In the genomic region with DNA sequence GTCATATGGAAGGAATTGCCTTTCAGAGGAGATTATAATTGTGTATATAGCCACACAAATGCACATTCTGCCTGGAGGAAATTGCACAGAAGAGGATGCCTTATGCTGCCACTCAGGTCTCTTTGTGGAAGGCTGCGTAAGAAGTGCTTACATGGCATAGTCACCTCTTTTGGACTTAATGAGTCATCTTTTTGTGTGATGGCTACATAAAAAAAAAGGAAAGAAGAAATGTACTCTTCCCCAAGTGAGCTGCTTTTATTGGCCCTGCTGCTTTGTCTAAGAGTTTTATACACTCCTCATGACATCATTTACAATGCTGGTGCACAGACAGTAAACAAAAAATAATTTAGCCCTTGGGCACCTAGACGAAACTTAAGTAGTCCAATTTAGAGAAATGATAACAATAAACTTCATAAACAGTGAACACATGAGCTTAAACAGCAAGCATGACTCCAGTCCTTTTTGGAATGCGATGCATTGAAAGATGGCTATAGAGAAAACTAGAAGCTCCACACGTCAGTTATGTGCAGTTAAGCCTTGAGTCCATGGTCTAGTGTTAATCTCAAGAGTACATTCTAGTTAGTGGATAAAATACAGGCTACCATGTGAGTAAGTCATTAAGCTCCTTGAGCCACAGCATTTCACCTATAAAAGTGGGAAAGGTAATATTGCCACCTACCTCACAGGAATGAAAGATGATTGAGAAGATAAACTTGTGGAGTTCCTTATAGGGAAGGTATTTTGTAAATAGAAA, we compare ENCODE assay signal across 13 cellular contexts. TPM values are rescaled to one million over a fixed set of nuclear protein-coding genes. Genes with fewer than 3 reads are reported as not detected.
DNase-seq lines count a peak whose midpoint lies in the region; ATAC-seq and TF ChIP-seq lines count a peak whose summit lies in the region.
"Had no signal": no experiment of that assay in that cellular context is flagged by ENCODE, and none has a peak within 500 bp of the region (broad histone marks: within the 10 kb centered on the region; RNA-seq: fewer than 3 reads in every experiment).

No MANE protein-coding gene starts in this region.

- no peaks in the 10 kb centered on the region for H3K4me1 ChIP-seq in psoas muscle

- H3K36me3 ChIP-seq in psoas muscle (ENCODE audit: insufficient read depth in 1 of 2, low read depth in 1 of 2): no peaks in the 10 kb centered on the region

- no peaks in the 10 kb centered on the region for H3K9me3 ChIP-seq in psoas muscle

- no peaks in the 10 kb centered on the region for H3K9me3 Mint-ChIP-seq in chondrocyte (ENCODE audit: low read depth)
- H3K9me3 Mint-ChIP-seq: GM23338, neural crest cell had no signal

- no peak overlapping the region for H3K27ac ChIP-seq in psoas muscle

- peaks cover 25% of the 10 kb centered on the region for H3K4me1 Mint-ChIP-seq in chondrocyte (ENCODE audit: low read depth)

- TF ChIP-seq CTCF in chondrocyte (IDR thresholded peaks at IDR 0.05) (no peak), psoas muscle (IDR thresholded peaks at IDR 0.05) (no peak)

- 89 to 95% (median 91%) methylated on average over 4 of the region's 4 CpGs for WGBS in psoas muscle, 3 donors

- peak; percentile 67 for DNase-seq in DMS53 treated with DMSO at 0.1 percent for 48 hours (lab: John Stamatoyannopoulos, UW; ENCODE audit: unreplicated experiment)
- peak; percentile 33 for DNase-seq in NCI-H146 (lab: John Stamatoyannopoulos, UW)
- no peak for DNase-seq in chondrocyte (ENCODE audit: low spot score)
- DNase-seq in non-pigmented ciliary epithelial cell (ENCODE audit: low read depth): peak; percentile 72
- DNase-seq in psoas muscle: no peak
- DNase-seq in NCI-H2171 (lab: John Stamatoyannopoulos, UW): no peak
- DNase-seq: erythroblast; stimulated activated CD8-positive, alpha-beta memory T cell treated with anti-CD3 and anti-CD28 coated beads, Interleukin-4, amount 100 ng/mL, for 48 hours; SW 1271 had no signal

- ATAC-seq in psoas muscle (no peak), GM21528 (IDR thresholded peaks at IDR 0.05; ENCODE audit: low FRiP score, unreplicated experiment) (no peak), GM18519 (IDR thresholded peaks at IDR 0.05; ENCODE audit: low FRiP score, unreplicated experiment) (no peak)

- H3K27me3 Mint-ChIP-seq in chondrocyte (ENCODE audit: low read depth): no peaks in the 10 kb centered on the region

- H3K36me3 Mint-ChIP-seq in chondrocyte (ENCODE audit: low read depth): no peaks in the 10 kb centered on the region

- peak overlapping the region; percentile 84 for H3K27ac Mint-ChIP-seq in chondrocyte (ENCODE audit: unreplicated experiment)
- H3K27ac Mint-ChIP-seq: GM23338 had no signal

- H3K4me3 Mint-ChIP-seq in chondrocyte (ENCODE audit: unreplicated experiment): no peak overlapping the region
- H3K4me3 Mint-ChIP-seq: GM23338, neural crest cell had no signal

- no peak overlapping the region for H3K4me3 ChIP-seq in psoas muscle
- H3K4me3 ChIP-seq: GM23338 had no signal

- intact Hi-C loops in psoas muscle (cut with DNase I): no loop called here

- H3K27me3 ChIP-seq in psoas muscle (ENCODE audit: insufficient read depth in 3 of 3, low read length in 2 of 3): no peaks in the 10 kb centered on the region

RNA-seq across cellular contexts. Expression of a gene that starts 12.0 kb away (rescaled TPM):
- 19.6 to 37.7 TPM (median 23.3 TPM) in 3 replicates for total RNA-seq in chondrocyte
- total RNA-seq in psoas muscle: 1 to 10 TPM; 6.1 to 10.0 (median 7.7) TPM
- 1 to 10 TPM; 5.1 to 8.2 (median 6.6) TPM for polyA plus RNA-seq in psoas muscle

RNA-seq across cellular contexts. Expression of a gene that starts 30.2 kb away (rescaled TPM):
- 7.0 to 14.8 TPM (median 7.1 TPM) in 3 replicates for total RNA-seq in chondrocyte
- 10 to 100 TPM; 14.5 to 32.3 (median 24.7) TPM for total RNA-seq in psoas muscle
- 1 to 10 TPM; 5.4 to 8.0 (median 5.6) TPM for polyA plus RNA-seq in psoas muscle

Comparison
In these comparisons a context has a peak if more than half of its experiments do, and no peak if none do; other contexts are left out.
1. DNase-seq: peak in DMS53 treated with DMSO at 0.1 percent for 48 hours (single experiment), NCI-H146 (single experiment) and non-pigmented ciliary epithelial cell (single experiment); none in chondrocyte (single experiment), psoas muscle (0 of 2) and NCI-H2171 (single experiment).